ENCODE assay signal across 20 cellular contexts in genomic region chr9:36222449-36222848, GRCh38. TPM values are rescaled to one million over a fixed set of nuclear protein-coding genes. Genes with fewer than 3 reads are reported as not detected.
"Had no signal": no experiment of that assay in that cellular context is flagged by ENCODE, and none has a peak within 500 bp of the region (broad histone marks: within the 10 kb centered on the region; RNA-seq: fewer than 3 reads in every experiment).

No MANE protein-coding gene starts in this region.

- H3K27ac ChIP-seq: esophagus squamous epithelium, heart left ventricle, psoas muscle, upper lobe of right lung, WERI-Rb-1 had no signal

- ATAC-seq: heart left ventricle, left ventricle myocardium superior, upper lobe of right lung had no signal

- H3K4me1 ChIP-seq: psoas muscle, upper lobe of right lung had no signal

- H3K9me3 ChIP-seq: psoas muscle, upper lobe of right lung had no signal

- H3K27ac Mint-ChIP-seq: activated naive CD8-positive, alpha-beta T cell treated with anti-CD3 and anti-CD28 coated beads for 36 hours; nephron progenitor cell had no signal

- H3K27me3 ChIP-seq: dorsolateral prefrontal cortex, esophagus squamous epithelium, heart left ventricle, upper lobe of right lung had no signal

- H3K27me3 Mint-ChIP-seq: activated naive CD8-positive, alpha-beta T cell treated with anti-CD3 and anti-CD28 coated beads for 36 hours; stimulated activated naive CD8-positive, alpha-beta T cell treated with anti-CD3 and anti-CD28 coated beads, Interleukin-15, Interleukin-2, amounts not matched to agents 100 ng/mL and 50 ng/mL, for 24 hours had no signal

- DNase-seq: activated CD4-positive, alpha-beta T cell treated with anti-CD3 and anti-CD28 coated beads for 48 hours; activated gamma-delta T cell; activated naive CD8-positive, alpha-beta T cell treated with anti-CD3 and anti-CD28 coated beads for 36 hours; activated T-cell treated with anti-CD3 and anti-CD28 coated beads, Interleukin-2, amount 50 U/mL, for 48 hours; dorsolateral prefrontal cortex; esophagus squamous epithelium; heart left ventricle; left ventricle myocardium superior; mesenchymal stem cell; nephron progenitor cell; psoas muscle; stimulated activated CD4-positive, alpha-beta T cell treated with anti-CD3 and anti-CD28 coated beads, Interleukin-4, amount 100 ng/mL, for 24 hours; SW 1271; T1000; upper lobe of right lung; WERI-Rb-1 had no signal

- FAIRE-seq: bronchial epithelial cell, frontal cortex, islet of Langerhans had no signal

- H3K4me1 Mint-ChIP-seq: nephron progenitor cell had no signal

- H3K4me3 Mint-ChIP-seq: activated naive CD8-positive, alpha-beta T cell treated with anti-CD3 and anti-CD28 coated beads for 36 hours; nephron progenitor cell; stimulated activated naive CD8-positive, alpha-beta T cell treated with anti-CD3 and anti-CD28 coated beads, Interleukin-15, Interleukin-2, amounts not matched to agents 100 ng/mL and 50 ng/mL, for 24 hours had no signal

- H3K4me3 ChIP-seq: dorsolateral prefrontal cortex, esophagus squamous epithelium, heart left ventricle, psoas muscle, upper lobe of right lung had no signal

RNA-seq across cellular contexts. Expression of gene CCIN, which starts 53.3 kb away (rescaled TPM):
- total RNA-seq: activated naive CD8-positive, alpha-beta T cell treated with anti-CD3 and anti-CD28 coated beads for 36 hours; bronchial epithelial cell; frontal cortex; psoas muscle; upper lobe of right lung had no signal
